ENCODE assay signal across 8 cellular contexts in genomic region chr12:13211859-13212664, GRCh38. TPM values are rescaled to one million over a fixed set of nuclear protein-coding genes. Genes with fewer than 3 reads are reported as not detected.
DNase-seq lines count a peak whose midpoint lies in the region; ATAC-seq and TF ChIP-seq lines count a peak whose summit lies in the region.

No MANE protein-coding gene starts in this region.

- TF ChIP-seq CTCF in GM13976 (IDR thresholded peaks at IDR 0.05; ENCODE audit: borderline replicate concordance, control extremely low read depth, extremely low read depth, insufficient read depth, missing control alignments) = peak; percentile 53

- peak; percentile 59 for DNase-seq in GM13976 (ENCODE audit: low spot score)
- DNase-seq in NCI-H1417 (lab: John Stamatoyannopoulos, UW) = peak; percentile 63 to 87 (median 73)
- DNase-seq in T-helper 17 cell = peak; percentile 20 to 60 (median 44)
- DNase-seq in amniotic stem cell (lab: John Stamatoyannopoulos, UW) = peak; percentile 56
- peak in 35 of 51 donors; percentile 6 to 84 (median 26) for DNase-seq in hypothalamus (lab: John Stamatoyannopoulos, UW)
- DNase-seq in stimulated activated CD4-positive, alpha-beta T cell treated with anti-CD3 and anti-CD28 coated beads, Interleukin-12 subunit alpha, Interleukin-12 subunit beta, amount 100 ng/mL, for 24 hours (ENCODE audit: low read depth in 2 of 2) = peak; percentile 46 to 60

- in situ Hi-C loops in GM13976 (cut with MboI; ENCODE audit: low sequenced_read_pairs, unreplicated experiment) = loop anchor here (5.0 to 25.0 kb wide), 2 partner anchors 300 to 425 kb away; partner anchors contain the start of gene APOLD1

- peaks cover 8% of the 10 kb centered on the region for H3K4me1 Mint-ChIP-seq in T-helper 17 cell

- peaks cover 2% of the 10 kb centered on the region for H3K9me3 ChIP-seq in T-helper 17 cell (ENCODE audit: control insufficient read depth, low read length, poor library complexity, severe bottlenecking)

- peak overlapping the region; percentile 67 for H3K27ac Mint-ChIP-seq in T-helper 17 cell

- H3K4me3 Mint-ChIP-seq in T-helper 17 cell = peak overlapping the region; percentile 62

- ATAC-seq in T-helper 17 cell (peak; percentile 85), GM18511 (IDR thresholded peaks at IDR 0.05; ENCODE audit: unreplicated experiment) (no peak), GM21786 (IDR thresholded peaks at IDR 0.05; ENCODE audit: unreplicated experiment) (no peak)

- H3K27me3 Mint-ChIP-seq in T-helper 17 cell = peaks cover 14% of the 10 kb centered on the region

- H3K36me3 Mint-ChIP-seq in T-helper 17 cell (ENCODE audit: low read depth) = no peaks in the 10 kb centered on the region

RNA-seq across cellular contexts. Expression of gene EMP1, which starts 15.5 kb away (rescaled TPM):
- 10 to 100 TPM in 1 of 2 donors, 1 to 10 TPM in 1; 6.2 to 14.0 TPM for total RNA-seq in T-helper 17 cell
